ENCODE assay signal across 14 cellular contexts in genomic region chr19:13002389-13002898, GRCh38. TPM values are rescaled to one million over a fixed set of nuclear protein-coding genes. Genes with fewer than 3 reads are reported as not detected.
DNase-seq lines count a peak whose midpoint lies in the region; ATAC-seq and TF ChIP-seq lines count a peak whose summit lies in the region.
"Had no signal": no experiment of that assay in that cellular context is flagged by ENCODE, and none has a peak within 500 bp of the region (broad histone marks: within the 10 kb centered on the region; RNA-seq: fewer than 3 reads in every experiment).

No MANE protein-coding gene starts in this region.

- no peak overlapping the region for H3K18ac ChIP-seq in H9 (ENCODE audit: insufficient read length, low read depth, low read length)

- intact Hi-C loops in psoas muscle (cut with DNase I), result loop anchor here in 1 of 2 donors (2.0 kb wide), 1 partner anchor 30 kb away; no protein-coding TSS in a partner anchor

- H4K91ac ChIP-seq in H9 (ENCODE audit: insufficient read length, low read depth, low read length), result no peak overlapping the region

- H2BK15ac ChIP-seq in H9 (ENCODE audit: low read depth, low read length), result no peak overlapping the region

- WGBS in psoas muscle, 3 donors, result 16 to 32% (median 30%) methylated on average over 15 to 22 of the region's 22 CpGs
- WGBS in H9 (ENCODE audit: extremely low coverage, insufficient read length, low lambda C conversion rate), result no CpG with 5 or more reads among the region's 22 CpGs

- no peaks in the 10 kb centered on the region for H3K9me3 ChIP-seq in right atrium auricular region
- H3K9me3 ChIP-seq in psoas muscle, result no peaks in the 10 kb centered on the region
- no peaks in the 10 kb centered on the region for H3K9me3 ChIP-seq in H9 (ENCODE audit: control insufficient read depth, low read depth, low read length)
- H3K9me3 ChIP-seq in Karpas-422 (ENCODE audit: low read length), result no peaks in the 10 kb centered on the region
- H3K9me3 ChIP-seq: BLaER1, neutrophil had no signal

- H3K9ac ChIP-seq in H9 (ENCODE audit: extremely low read depth, insufficient read length, low read length) (no peak overlapping the region), Karpas-422 (ENCODE audit: low read length) (no peak overlapping the region)
- H3K9ac ChIP-seq: BLaER1 had no signal

- no peak overlapping the region for H2BK5ac ChIP-seq in H9 (ENCODE audit: insufficient read length, low read length)

- H3T11ph ChIP-seq in H9 (ENCODE audit: low read length), result no peak overlapping the region

- H3K23ac ChIP-seq in H9 (ENCODE audit: insufficient read length, low read depth, low read length), result no peak overlapping the region

- no peak overlapping the region for H2BK20ac ChIP-seq in H9 (ENCODE audit: low read depth, low read length, poor library complexity, severe bottlenecking)

- H3K36me3 Mint-ChIP-seq in H9 (ENCODE audit: insufficient read depth in 1 of 3, low read depth in 3 of 3), result no peaks in the 10 kb centered on the region

- H4K20me1 ChIP-seq in H9 (ENCODE audit: control insufficient read depth, insufficient read depth, insufficient read length) (peaks cover 2% of the 10 kb centered on the region), Karpas-422 (ENCODE audit: insufficient read depth, low read depth, low read length) (no peaks in the 10 kb centered on the region)

- H3K4me3 ChIP-seq in ACC112 (ENCODE audit: low read depth, low read length) (peak overlapping the region; percentile 66), right atrium auricular region (peak overlapping the region; percentile 20 to 40), psoas muscle (peak overlapping the region; percentile 60), Karpas-422 (ENCODE audit: low read length) (no peak overlapping the region)
- H3K4me3 ChIP-seq: BLaER1 had no signal

- peaks cover 97% of the 10 kb centered on the region for H3K27me3 Mint-ChIP-seq in H9 (ENCODE audit: low read depth)

- peak; percentile 41 to 99 (median 94) for DNase-seq in anterior cingulate cortex (lab: John Stamatoyannopoulos, UW)
- no peak for DNase-seq in right atrium auricular region (ENCODE audit: low spot score)
- DNase-seq in psoas muscle, result peak; percentile 79 to 92
- no peak for DNase-seq in NCI-H748 (lab: John Stamatoyannopoulos, UW; ENCODE audit: unreplicated experiment)
- DNase-seq in H9, result no peak
- DNase-seq in Karpas-422, result no peak
- DNase-seq: dermis blood vessel endothelial cell, HFFc6, NCI-H1105 had no signal

- TF ChIP-seq CTCF in right atrium auricular region (IDR thresholded peaks at IDR 0.05) (peak in 1 of 2 donors; percentile 66), psoas muscle (IDR thresholded peaks at IDR 0.05) (no peak), H9 (conservative IDR thresholded peaks at IDR 0.05) (no peak)

- no peak overlapping the region for H2AK5ac ChIP-seq in H9 (ENCODE audit: insufficient read length, low read length)

- H3K79me1 ChIP-seq in H9 (ENCODE audit: insufficient read depth, low read depth, low read length, poor library complexity, severe bottlenecking), result no peaks in the 10 kb centered on the region

- H3K4me1 ChIP-seq in ACC112 (ENCODE audit: control insufficient read depth, insufficient read depth, low read length, unreplicated experiment), result peaks cover 9% of the 10 kb centered on the region
- peaks cover 0 to 70% of the 10 kb centered on the region in 2 donors for H3K4me1 ChIP-seq in right atrium auricular region
- H3K4me1 ChIP-seq in psoas muscle, result peaks cover 77% of the 10 kb centered on the region
- no peaks in the 10 kb centered on the region for H3K4me1 ChIP-seq in H9 (ENCODE audit: insufficient read depth, low read length)
- H3K4me1 ChIP-seq in Karpas-422 (ENCODE audit: low read length), result no peaks in the 10 kb centered on the region

- H4K8ac ChIP-seq in H9 (replicated peaks; ENCODE audit: insufficient read length, low read depth, low read length), result no peak overlapping the region

- H3K4me1 Mint-ChIP-seq in H9, result 0 out of 4 replicates have a peak, but pooled peaks cover 0 to 5% of the 10 kb centered on the region in 2 experiments

- H3K4ac ChIP-seq in H9 (ENCODE audit: low read depth, low read length), result no peak overlapping the region

- H3K27ac Mint-ChIP-seq in H9, result no peak overlapping the region
- H3K27ac Mint-ChIP-seq: activated T-helper 1 cell treated with anti-CD3 and anti-CD28 coated beads, Interleukin-12 subunit alpha, Interleukin-12 subunit beta, Interleukin-2, Interleukin-4 antibody, amounts not matched to agents 30 ng/mL and 10 ng/mL and 1 ng/mL, durations not matched to agents 14 hours and 24 hours and 36 hours; HFFc6 had no signal

- H3K9me2 ChIP-seq in Karpas-422 (replicated peaks; ENCODE audit: insufficient read depth, low read length), result no peaks in the 10 kb centered on the region

- no peak overlapping the region for H3K14ac ChIP-seq in H9 (ENCODE audit: insufficient read depth, low read length)

- H4K5ac ChIP-seq in H9 (ENCODE audit: insufficient read length, low read depth, low read length), result no peak overlapping the region

- H3K56ac ChIP-seq in H9 (ENCODE audit: insufficient read length, low read depth, low read length), result no peak overlapping the region

- no peak overlapping the region for H3K4me2 ChIP-seq in H9 (ENCODE audit: insufficient read depth, insufficient read length, low read length)
- no peak overlapping the region for H3K4me2 ChIP-seq in Karpas-422 (ENCODE audit: low read depth, low read length, poor library complexity, severe bottlenecking)
- H3K4me2 ChIP-seq: BLaER1 had no signal

- H2AFZ ChIP-seq in ACC112 (ENCODE audit: low read length, unreplicated experiment) (no peak overlapping the region), H9 (ENCODE audit: low read length) (no peak overlapping the region), Karpas-422 (ENCODE audit: low read length) (no peak overlapping the region)

- no peak overlapping the region for H2BK12ac ChIP-seq in H9 (ENCODE audit: insufficient read length, low read depth, low read length)

- no peaks in the 10 kb centered on the region for H3K27me3 ChIP-seq in ACC112 (ENCODE audit: insufficient read depth, low read length)
- H3K27me3 ChIP-seq in right atrium auricular region, result no peaks in the 10 kb centered on the region
- H3K27me3 ChIP-seq in psoas muscle (ENCODE audit: insufficient read depth in 3 of 3, low read length in 2 of 3), result no peaks in the 10 kb centered on the region
- H3K27me3 ChIP-seq in H9 (ENCODE audit: insufficient read depth, low read length), result peaks cover 30% of the 10 kb centered on the region; the same call in 1 of the 2 replicates
- no peaks in the 10 kb centered on the region for H3K27me3 ChIP-seq in Karpas-422 (ENCODE audit: low read length)
- H3K27me3 ChIP-seq: BLaER1 had no signal

- H3K9me3 Mint-ChIP-seq in H9, result no peaks in the 10 kb centered on the region
- H3K9me3 Mint-ChIP-seq: activated T-helper 1 cell treated with anti-CD3 and anti-CD28 coated beads, Interleukin-12 subunit alpha, Interleukin-12 subunit beta, Interleukin-2, Interleukin-4 antibody, amounts not matched to agents 30 ng/mL and 10 ng/mL and 1 ng/mL, durations not matched to agents 14 hours and 24 hours and 36 hours; HFFc6 had no signal

- H3K79me2 ChIP-seq in ACC112 (ENCODE audit: control insufficient read depth, insufficient read depth, low read length, unreplicated experiment) (peaks cover 71% of the 10 kb centered on the region), H9 (ENCODE audit: insufficient read depth, low read length) (no peaks in the 10 kb centered on the region), Karpas-422 (ENCODE audit: low read length) (no peaks in the 10 kb centered on the region)

- no peaks in the 10 kb centered on the region for H3K36me3 ChIP-seq in ACC112 (ENCODE audit: insufficient read depth, low read length)
- H3K36me3 ChIP-seq in right atrium auricular region, result peaks cover 9% of the 10 kb centered on the region
- peaks cover 0 to 5% of the 10 kb centered on the region in 2 donors for H3K36me3 ChIP-seq in psoas muscle (ENCODE audit: insufficient read depth in 1 of 2, low read depth in 1 of 2)
- no peaks in the 10 kb centered on the region for H3K36me3 ChIP-seq in Karpas-422 (ENCODE audit: insufficient read depth, low read length)
- H3K36me3 ChIP-seq: neutrophil had no signal

- no peaks in the 10 kb centered on the region for H3K23me2 ChIP-seq in H9 (ENCODE audit: insufficient read length, low read depth, low read length, poor library complexity, severe bottlenecking)

- ATAC-seq in psoas muscle (peak; percentile 67 to 71 (median 69)), GM21825 (IDR thresholded peaks at IDR 0.05; ENCODE audit: unreplicated experiment) (no peak)

- H2BK120ac ChIP-seq in H9 (ENCODE audit: low read depth, low read length, poor library complexity, severe bottlenecking), result no peak overlapping the region

- H3K4me3 Mint-ChIP-seq in H9, result no peak overlapping the region
- H3K4me3 Mint-ChIP-seq: activated T-helper 1 cell treated with anti-CD3 and anti-CD28 coated beads, Interleukin-12 subunit alpha, Interleukin-12 subunit beta, Interleukin-2, Interleukin-4 antibody, amounts not matched to agents 30 ng/mL and 10 ng/mL and 1 ng/mL, durations not matched to agents 14 hours and 24 hours and 36 hours; HFFc6 had no signal

- H3K27ac ChIP-seq in ACC112 (ENCODE audit: low read depth, low read length) (peak overlapping the region; percentile 56; the same call in 1 of the 2 replicates), right atrium auricular region (peak overlapping the region; percentile 89 to 97), psoas muscle (peak overlapping the region; percentile 99), H9 (ENCODE audit: insufficient read length, low read depth, low read length) (no peak overlapping the region), Karpas-422 (ENCODE audit: low read length) (no peak overlapping the region)
- H3K27ac ChIP-seq: BLaER1, neutrophil had no signal

RNA-seq across cellular contexts. Expression of gene NFIX, which starts 7.2 kb away (rescaled TPM):
- total RNA-seq in right atrium auricular region, result 10 to 100 TPM; 56.5 to 69.8 TPM
- total RNA-seq in psoas muscle, result 100 to 1,000 TPM; 220 to 347 (median 268) TPM
- polyA plus RNA-seq in psoas muscle, result 100 to 1,000 TPM in 1 of 3 donors, 10 to 100 TPM in 2; 22.2 to 158 (median 43.8) TPM
- 0.20 and 0.31 TPM in 2 replicates for total RNA-seq in H9 (2021)
- total RNA-seq in Karpas-422 (2014; rRNA removed; shearing (Covaris generic); ENCODE audit: low replicate concordance), result 0.04 and 0.18 TPM in 2 replicates

RNA-seq across cellular contexts. Expression of gene DAND5, which starts 33.1 kb away (rescaled TPM):
- total RNA-seq in right atrium auricular region (10 to 100 TPM in 1 of 2 donors, 1 to 10 TPM in 1; 2.9 to 10.7 TPM), psoas muscle (under 1 TPM in 1 of 4 donors, not detected in 3; 0.26 TPM), H9 (2021) (0.11 and 0.13 TPM in 2 replicates)
- polyA plus RNA-seq in psoas muscle, result not detected
- total RNA-seq in Karpas-422 (2014; rRNA removed; shearing (Covaris generic); ENCODE audit: low replicate concordance), result 0.52 TPM in 1 of 2 replicates, not detected in the other
- total RNA-seq: HFFc6 had no signal

RNA-seq across cellular contexts. Expression of gene GADD45GIP1, which starts 45.4 kb away (rescaled TPM):
- total RNA-seq in right atrium auricular region (10 to 100 TPM; 48.5 to 58.7 TPM), psoas muscle (10 to 100 TPM; 22.4 to 35.6 (median 29.3) TPM), H9 (2021) (44.5 and 45.6 TPM in 2 replicates)
- 100 to 1,000 TPM in 1 of 3 donors, 10 to 100 TPM in 2; 50.6 to 119 (median 62.5) TPM for polyA plus RNA-seq in psoas muscle
- total RNA-seq in Karpas-422 (2014; rRNA removed; shearing (Covaris generic); ENCODE audit: low replicate concordance), result 23.2 and 66.6 TPM in 2 replicates

RNA-seq across cellular contexts. Expression of gene RAD23A, which starts 56.8 kb away (rescaled TPM):
- 100 to 1,000 TPM; 178 to 185 TPM for total RNA-seq in right atrium auricular region
- total RNA-seq in psoas muscle, result 100 to 1,000 TPM; 424 to 704 (median 500) TPM
- 100 to 1,000 TPM; 403 to 801 (median 728) TPM for polyA plus RNA-seq in psoas muscle
- total RNA-seq in H9 (2021), result 62.2 and 67.0 TPM in 2 replicates
- 130 and 144 TPM in 2 replicates for total RNA-seq in Karpas-422 (2014; rRNA removed; shearing (Covaris generic); ENCODE audit: low replicate concordance)

Comparison
In these comparisons a context has a peak if more than half of its experiments do, and no peak if none do; other contexts are left out.
1. H3K27ac ChIP-seq: peak in ACC112 (single experiment), right atrium auricular region (2 of 2) and psoas muscle (single experiment); none in H9 (single experiment) and Karpas-422 (single experiment).
2. DNase-seq: peak in anterior cingulate cortex (58 of 58) and psoas muscle (2 of 2); none in right atrium auricular region (single experiment), NCI-H748 (single experiment), H9 (single experiment) and Karpas-422 (single experiment).
3. RNA of gene NFIX, which starts 7.2 kb away (total RNA-seq): 220 to 347 TPM in psoas muscle and 56.5 to 69.8 TPM in right atrium auricular region; 0.20 to 0.31 TPM in H9 and 0.04 to 0.18 TPM in Karpas-422; every median in the first group is over 10 times any median in the second.